Comparison of ENCODE assay signal across 1 cellular context in genomic region chr19:37926255-37926654, GRCh38.
TF ChIP-seq lines count a peak whose summit lies in the region.

No MANE protein-coding gene starts in this region.

TF ChIP-seq in GM23338, 12 proteins besides CTCF, POLR2A, EP300 and RAD21 (continued from another document):
- no peak for TF ChIP-seq ZNF462 (CRISPR knock-in tag; IDR thresholded peaks at IDR 0.05)
- TF ChIP-seq, protein P1, sequence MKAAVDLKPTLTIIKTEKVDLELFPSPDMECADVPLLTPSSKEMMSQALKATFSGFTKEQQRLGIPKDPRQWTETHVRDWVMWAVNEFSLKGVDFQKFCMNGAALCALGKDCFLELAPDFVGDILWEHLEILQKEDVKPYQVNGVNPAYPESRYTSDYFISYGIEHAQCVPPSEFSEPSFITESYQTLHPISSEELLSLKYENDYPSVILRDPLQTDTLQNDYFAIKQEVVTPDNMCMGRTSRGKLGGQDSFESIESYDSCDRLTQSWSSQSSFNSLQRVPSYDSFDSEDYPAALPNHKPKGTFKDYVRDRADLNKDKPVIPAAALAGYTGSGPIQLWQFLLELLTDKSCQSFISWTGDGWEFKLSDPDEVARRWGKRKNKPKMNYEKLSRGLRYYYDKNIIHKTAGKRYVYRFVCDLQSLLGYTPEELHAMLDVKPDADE (IDR thresholded peaks at IDR 0.05) = no peak
- no peak for TF ChIP-seq EZH2phosphoT487 (IDR thresholded peaks at IDR 0.05; ENCODE audit: unreplicated experiment)
- no peak for TF ChIP-seq JUNB (IDR thresholded peaks at IDR 0.05; ENCODE audit: unreplicated experiment)
- TF ChIP-seq ZNF331 (CRISPR knock-in tag; IDR thresholded peaks at IDR 0.05; ENCODE audit: low read depth) = no peak
- TF ChIP-seq REST (IDR thresholded peaks at IDR 0.05; ENCODE audit: unreplicated experiment) = no peak
- TF ChIP-seq STAT1 (IDR thresholded peaks at IDR 0.05; ENCODE audit: unreplicated experiment) = no peak
